1 cellular context compared by ENCODE assay signal in the genomic region with DNA sequence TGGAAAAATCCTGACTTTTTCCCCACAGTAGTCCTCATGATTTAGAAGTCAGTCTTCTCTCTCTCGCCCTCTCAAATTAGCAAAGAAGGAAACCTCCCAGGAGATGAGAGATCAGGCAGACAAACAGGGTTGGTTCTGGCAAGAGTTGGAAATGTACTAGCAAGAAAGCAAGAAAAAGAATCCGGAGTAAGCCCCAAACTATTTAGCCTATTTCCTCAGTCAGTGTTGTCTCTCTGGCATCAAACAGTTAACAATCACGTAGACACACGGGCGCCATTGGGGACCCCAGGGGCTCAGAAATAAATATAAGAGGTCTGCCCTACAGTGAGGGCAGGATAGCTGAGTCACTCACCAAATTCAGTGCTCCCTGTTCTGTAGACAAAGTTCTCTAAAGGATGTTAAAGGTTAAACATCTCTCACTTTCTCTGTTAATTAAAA.
TF ChIP-seq lines count a peak whose summit lies in the region.

No MANE protein-coding gene starts in this region.

TF ChIP-seq in liver, 16 proteins besides CTCF, POLR2A, EP300 and RAD21 (continued from another document):
- TF ChIP-seq, protein P1, sequence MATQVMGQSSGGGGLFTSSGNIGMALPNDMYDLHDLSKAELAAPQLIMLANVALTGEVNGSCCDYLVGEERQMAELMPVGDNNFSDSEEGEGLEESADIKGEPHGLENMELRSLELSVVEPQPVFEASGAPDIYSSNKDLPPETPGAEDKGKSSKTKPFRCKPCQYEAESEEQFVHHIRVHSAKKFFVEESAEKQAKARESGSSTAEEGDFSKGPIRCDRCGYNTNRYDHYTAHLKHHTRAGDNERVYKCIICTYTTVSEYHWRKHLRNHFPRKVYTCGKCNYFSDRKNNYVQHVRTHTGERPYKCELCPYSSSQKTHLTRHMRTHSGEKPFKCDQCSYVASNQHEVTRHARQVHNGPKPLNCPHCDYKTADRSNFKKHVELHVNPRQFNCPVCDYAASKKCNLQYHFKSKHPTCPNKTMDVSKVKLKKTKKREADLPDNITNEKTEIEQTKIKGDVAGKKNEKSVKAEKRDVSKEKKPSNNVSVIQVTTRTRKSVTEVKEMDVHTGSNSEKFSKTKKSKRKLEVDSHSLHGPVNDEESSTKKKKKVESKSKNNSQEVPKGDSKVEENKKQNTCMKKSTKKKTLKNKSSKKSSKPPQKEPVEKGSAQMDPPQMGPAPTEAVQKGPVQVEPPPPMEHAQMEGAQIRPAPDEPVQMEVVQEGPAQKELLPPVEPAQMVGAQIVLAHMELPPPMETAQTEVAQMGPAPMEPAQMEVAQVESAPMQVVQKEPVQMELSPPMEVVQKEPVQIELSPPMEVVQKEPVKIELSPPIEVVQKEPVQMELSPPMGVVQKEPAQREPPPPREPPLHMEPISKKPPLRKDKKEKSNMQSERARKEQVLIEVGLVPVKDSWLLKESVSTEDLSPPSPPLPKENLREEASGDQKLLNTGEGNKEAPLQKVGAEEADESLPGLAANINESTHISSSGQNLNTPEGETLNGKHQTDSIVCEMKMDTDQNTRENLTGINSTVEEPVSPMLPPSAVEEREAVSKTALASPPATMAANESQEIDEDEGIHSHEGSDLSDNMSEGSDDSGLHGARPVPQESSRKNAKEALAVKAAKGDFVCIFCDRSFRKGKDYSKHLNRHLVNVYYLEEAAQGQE (IDR thresholded peaks at IDR 0.05) = no peak
- TF ChIP-seq FOXA1 (IDR thresholded peaks at IDR 0.05) = no peak
- TF ChIP-seq HNF4G (IDR thresholded peaks at IDR 0.05) = no peak
- no peak for TF ChIP-seq NR2F2 (IDR thresholded peaks at IDR 0.05)
- TF ChIP-seq, protein P2, sequence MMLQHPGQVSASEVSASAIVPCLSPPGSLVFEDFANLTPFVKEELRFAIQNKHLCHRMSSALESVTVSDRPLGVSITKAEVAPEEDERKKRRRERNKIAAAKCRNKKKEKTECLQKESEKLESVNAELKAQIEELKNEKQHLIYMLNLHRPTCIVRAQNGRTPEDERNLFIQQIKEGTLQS (IDR thresholded peaks at IDR 0.05) = no peak
- no peak for TF ChIP-seq YY1 (IDR thresholded peaks at IDR 0.05)
TF ChIP-seq in liver: peak in this region for 0.
